ENCODE assay signal across 24 cellular contexts in the genomic region with DNA sequence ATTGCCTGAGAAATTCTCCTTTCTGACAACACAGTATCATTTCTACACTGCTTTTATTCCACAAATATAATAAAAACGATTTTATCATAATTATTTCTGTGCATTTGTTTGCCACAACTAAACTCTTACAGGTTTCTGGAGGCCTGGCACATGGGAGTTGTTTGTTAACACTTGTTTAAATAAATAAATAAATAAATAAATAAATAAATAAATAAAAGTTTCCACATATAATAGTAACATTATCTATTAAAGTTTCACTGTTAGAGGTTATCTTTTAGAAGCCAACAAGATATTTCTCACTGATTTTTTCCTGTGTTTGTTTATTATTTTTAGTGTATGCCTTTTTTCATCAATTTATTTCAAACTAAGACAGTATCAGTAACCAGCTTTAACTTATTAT.
A peak's percentile ranks its signal among the peaks of the same experiment; 100 is the strongest.
DNase-seq lines count a peak whose midpoint lies in the region; ATAC-seq, FAIRE-seq and TF ChIP-seq lines count a peak whose summit lies in the region.
"Had no signal": no experiment of that assay in that cellular context is flagged by ENCODE, and none has a peak within 500 bp of the region (broad histone marks: within the 10 kb centered on the region; RNA-seq: fewer than 3 reads in every experiment).

No MANE protein-coding gene starts in this region.

- H3K9me3 ChIP-seq in kidney (ENCODE audit: control insufficient read depth in 1 of 2, low read length in 2 of 2) (no peaks in the 10 kb centered on the region), right cardiac atrium (ENCODE audit: control insufficient read depth, low read length) (no peaks in the 10 kb centered on the region)
- H3K9me3 ChIP-seq: BLaER1 treated with 17β-estradiol and CSF1 and Interleukin-3, amounts not matched to agents 10 nM and 100 nM had no signal

- ATAC-seq in GM23338 (no peak), right cardiac atrium (no peak)
- ATAC-seq: CD8-positive, alpha-beta T cell; GM12878 had no signal

- no peak overlapping the region for H3K9ac ChIP-seq in kidney (ENCODE audit: low read length in 2 of 2)
- H3K9ac ChIP-seq: BLaER1 treated with 17β-estradiol and CSF1 and Interleukin-3, amounts not matched to agents 10 nM and 100 nM had no signal

- no peak overlapping the region for H3K4me2 ChIP-seq in GM23338
- H3K4me2 ChIP-seq: BLaER1 treated with 17β-estradiol and CSF1 and Interleukin-3, amounts not matched to agents 10 nM and 100 nM had no signal

- no peaks in the 10 kb centered on the region for H3K9me2 ChIP-seq in GM23338 (ENCODE audit: insufficient read depth)

- no peaks in the 10 kb centered on the region for H3K36me3 Mint-ChIP-seq in GM23338 (ENCODE audit: low read depth)
- H3K36me3 Mint-ChIP-seq: CD8-positive, alpha-beta T cell had no signal

- WGBS in right cardiac atrium: 12% methylated on average over 1 of the region's 1 CpG

- intact Hi-C loops in kidney (cut with DNase I): no loop called here
- intact Hi-C loops in right cardiac atrium (cut with DNase I): no loop called here

- H3K27me3 ChIP-seq in GM23338 (ENCODE audit: insufficient read depth) (no peaks in the 10 kb centered on the region), right cardiac atrium (ENCODE audit: control insufficient read depth, insufficient read depth) (no peaks in the 10 kb centered on the region)
- H3K27me3 ChIP-seq: BLaER1 treated with 17β-estradiol and CSF1 and Interleukin-3, amounts not matched to agents 10 nM and 100 nM had no signal

- no peaks in the 10 kb centered on the region for H3F3A ChIP-seq in GM23338 (replicated peaks; ENCODE audit: low read depth)

- no peak overlapping the region for H3K4me3 Mint-ChIP-seq in GM23338
- H3K4me3 Mint-ChIP-seq: B cell; CD4-positive, alpha-beta T cell; CD8-positive, alpha-beta T cell had no signal

- DNase-seq in GM23338 (ENCODE audit: low spot score) (no peak), kidney (no peak), NCI-H82 (lab: John Stamatoyannopoulos, UW) (no peak), right cardiac atrium (no peak)
- DNase-seq: AML-193; CD4-positive, alpha-beta T cell; CD8-positive, alpha-beta T cell; COR-L47; DMS 273 treated with DMSO at 0.1 percent for 48 hours; DMS153; DMS53; DMS79; DND-41; EL; GDM1 had no signal

- H3K36me3 ChIP-seq in GM23338 (ENCODE audit: insufficient read depth): no peaks in the 10 kb centered on the region
- H3K36me3 ChIP-seq in kidney (ENCODE audit: control insufficient read depth in 1 of 2, insufficient read depth in 2 of 2, low read length in 2 of 2): no peaks in the 10 kb centered on the region
- H3K36me3 ChIP-seq: BLaER1 treated with 17β-estradiol and CSF1 and Interleukin-3, amounts not matched to agents 10 nM and 100 nM had no signal

- TF ChIP-seq CTCF in GM23338 (conservative IDR thresholded peaks at IDR 0.05; ENCODE audit: low read depth in 2 of 2) (no peak), kidney (IDR thresholded peaks at IDR 0.05; ENCODE audit: borderline replicate concordance, extremely low read depth, insufficient read depth) (no peak)

- H3K4me1 Mint-ChIP-seq in GM23338: no peaks in the 10 kb centered on the region
- H3K4me1 Mint-ChIP-seq: B cell had no signal

- no peaks in the 10 kb centered on the region for H3K9me3 Mint-ChIP-seq in GM23338

- H3K4me3 ChIP-seq in GM23338: no peak overlapping the region
- H3K4me3 ChIP-seq in kidney (ENCODE audit: low read length in 2 of 2): no peak overlapping the region
- H3K4me3 ChIP-seq in right cardiac atrium (ENCODE audit: low read length): no peak overlapping the region
- H3K4me3 ChIP-seq: BLaER1 treated with 17β-estradiol and CSF1 and Interleukin-3, amounts not matched to agents 10 nM and 100 nM; GM12878 had no signal

- FAIRE-seq in A204.1 (lab: Jason Lieb, UNC) (peak; percentile 35), kidney (lab: Jason Lieb, UNC) (peak; percentile 50)
- FAIRE-seq: GM12878, GM12892, GM18507, GM19239 had no signal

- H3K79me2 ChIP-seq in GM23338 (replicated peaks; ENCODE audit: insufficient read depth): no peaks in the 10 kb centered on the region

- H3K27ac Mint-ChIP-seq in GM23338: no peak overlapping the region
- H3K27ac Mint-ChIP-seq: B cell; CD4-positive, alpha-beta T cell; CD8-positive, alpha-beta T cell had no signal

- 0 out of 2 replicates have a peak, but pooled peaks cover 2% of the 10 kb centered on the region for H4K20me1 ChIP-seq in GM23338 (replicated peaks; ENCODE audit: insufficient read depth)
- H4K20me1 ChIP-seq: BLaER1 treated with 17β-estradiol and CSF1 and Interleukin-3, amounts not matched to agents 10 nM and 100 nM had no signal

- no peak overlapping the region for H3K27ac ChIP-seq in GM23338 (ENCODE audit: low read depth)
- no peak overlapping the region for H3K27ac ChIP-seq in kidney (ENCODE audit: low read depth in 2 of 2, low read length in 2 of 2)
- no peak overlapping the region for H3K27ac ChIP-seq in right cardiac atrium (ENCODE audit: low read length)
- H3K27ac ChIP-seq: 22Rv1; BLaER1 treated with 17β-estradiol and CSF1 and Interleukin-3, amounts not matched to agents 10 nM and 100 nM; C4-2B had no signal

- 0 out of 2 replicates have a peak overlapping the region, but pooled peaks have one; percentile 34 for H2AFZ ChIP-seq in GM23338

- H3K4me1 ChIP-seq in GM23338 (ENCODE audit: insufficient read depth) (no peaks in the 10 kb centered on the region), kidney (ENCODE audit: control insufficient read depth in 1 of 2, insufficient read depth in 1 of 2, low read depth in 1 of 2, low read length in 2 of 2) (no peaks in the 10 kb centered on the region), right cardiac atrium (ENCODE audit: control insufficient read depth, insufficient read depth, low read length) (no peaks in the 10 kb centered on the region)
- H3K4me1 ChIP-seq: BLaER1 treated with 17β-estradiol and CSF1 and Interleukin-3, amounts not matched to agents 10 nM and 100 nM had no signal

- H3K27me3 Mint-ChIP-seq in GM23338 (ENCODE audit: insufficient read depth, low read depth, poor library complexity): no peaks in the 10 kb centered on the region
- H3K27me3 Mint-ChIP-seq: B cell; CD4-positive, alpha-beta T cell had no signal

TF ChIP-seq in GM23338, 12 proteins besides CTCF, POLR2A, EP300 and RAD21 (continues in another document):
- TF ChIP-seq ZNF331 (CRISPR knock-in tag; IDR thresholded peaks at IDR 0.05; ENCODE audit: low read depth) (no peak), EZH2 (IDR thresholded peaks at IDR 0.05; ENCODE audit: low read depth, unreplicated experiment) (no peak), ETS1 (IDR thresholded peaks at IDR 0.05) (no peak), ZNF114 (CRISPR knock-in tag; IDR thresholded peaks at IDR 0.05) (no peak), CREB1 (CRISPR knock-in tag; IDR thresholded peaks at IDR 0.05; ENCODE audit: low read depth) (no peak)
